ENCODE assay signal across 17 cellular contexts in genomic region chr12:80154261-80154660, GRCh38. TPM values are rescaled to one million over a fixed set of nuclear protein-coding genes. Genes with fewer than 3 reads are reported as not detected.
DNase-seq lines count a peak whose midpoint lies in the region; ATAC-seq and TF ChIP-seq lines count a peak whose summit lies in the region.
"Had no signal": no experiment of that assay in that cellular context is flagged by ENCODE, and none has a peak within 500 bp of the region (broad histone marks: within the 10 kb centered on the region; RNA-seq: fewer than 3 reads in every experiment).

No MANE protein-coding gene starts in this region.

- H3K27me3 Mint-ChIP-seq in T-helper 2 cell treated with Interferon-gamma antibody and Interleukin-4, amounts not matched to agents 5 μg/mL and 100 μg/mL, for 36 hours (ENCODE audit: low read depth) = no peaks in the 10 kb centered on the region

- no peaks in the 10 kb centered on the region for H3K36me3 ChIP-seq in tibial artery
- H3K36me3 ChIP-seq: BLaER1, prostate gland, upper lobe of right lung had no signal

- no peaks in the 10 kb centered on the region for H3K4me1 ChIP-seq in tibial artery
- H3K4me1 ChIP-seq: BLaER1, prostate gland, upper lobe of right lung had no signal

- peak overlapping the region; percentile 52 for H3K27ac Mint-ChIP-seq in T-helper 2 cell treated with Interferon-gamma antibody and Interleukin-4, amounts not matched to agents 5 μg/mL and 100 μg/mL, for 36 hours
- H3K27ac Mint-ChIP-seq: activated T-helper 17 cell treated with anti-CD3 and anti-CD28 coated beads, Interleukin-2, amount 50 U/mL, for 72 hours had no signal

- no peak for TF ChIP-seq CTCF in fibroblast of villous mesenchyme (IDR thresholded peaks at IDR 0.05; ENCODE audit: insufficient read depth, low read depth, low read length)
- TF ChIP-seq CTCF in tibial artery (IDR thresholded peaks at IDR 0.05) = no peak

- H3K4me3 Mint-ChIP-seq in T-helper 2 cell treated with Interferon-gamma antibody and Interleukin-4, amounts not matched to agents 5 μg/mL and 100 μg/mL, for 36 hours = no peak overlapping the region
- H3K4me3 Mint-ChIP-seq: activated T-helper 17 cell treated with anti-CD3 and anti-CD28 coated beads, Interleukin-2, amount 50 U/mL, for 72 hours; naive thymus-derived CD8-positive, alpha-beta T cell had no signal

- peaks cover 3% of the 10 kb centered on the region for H3K9me3 Mint-ChIP-seq in T-helper 2 cell treated with Interferon-gamma antibody and Interleukin-4, amounts not matched to agents 5 μg/mL and 100 μg/mL, for 36 hours
- H3K9me3 Mint-ChIP-seq: activated T-helper 17 cell treated with anti-CD3 and anti-CD28 coated beads, Interleukin-2, amount 50 U/mL, for 72 hours had no signal

- H3K27ac ChIP-seq in tibial artery = no peak overlapping the region
- H3K27ac ChIP-seq: BLaER1, prostate gland, upper lobe of right lung had no signal

- H3K9me3 ChIP-seq in tibial artery = no peaks in the 10 kb centered on the region
- H3K9me3 ChIP-seq: BLaER1, prostate gland, upper lobe of right lung had no signal

- no peak for DNase-seq in T-helper 2 cell treated with Interferon-gamma antibody and Interleukin-4, amounts not matched to agents 5 μg/mL and 100 μg/mL, for 36 hours (ENCODE audit: low spot score)
- DNase-seq in fibroblast of villous mesenchyme (ENCODE audit: low read depth) (peak; percentile 28), MV-4-11 (lab: John Stamatoyannopoulos, UW) (no peak), tibial artery (no peak)
- DNase-seq: amygdala; naive thymus-derived CD8-positive, alpha-beta T cell; NCI-H2081; NCI-H526 treated with DMSO at 0.1 percent for 48 hours; stimulated activated naive CD4-positive, alpha-beta T cell treated with Interleukin-2 at 50 U/mL for 16 hours; upper lobe of right lung had no signal

- intact Hi-C loops in tibial artery (cut with DNase I; ENCODE audit: low total_unique reads) = no loop called here

- H3K4me1 Mint-ChIP-seq in T-helper 2 cell treated with Interferon-gamma antibody and Interleukin-4, amounts not matched to agents 5 μg/mL and 100 μg/mL, for 36 hours (ENCODE audit: low read depth) = peaks cover 13% of the 10 kb centered on the region
- H3K4me1 Mint-ChIP-seq: activated T-helper 17 cell treated with anti-CD3 and anti-CD28 coated beads, Interleukin-2, amount 50 U/mL, for 72 hours had no signal

- H3K4me3 ChIP-seq in fibroblast of villous mesenchyme (ENCODE audit: low read depth, low read length) = no peak overlapping the region
- no peak overlapping the region for H3K4me3 ChIP-seq in tibial artery
- H3K4me3 ChIP-seq: BLaER1, prostate gland, upper lobe of right lung had no signal

- ATAC-seq in GM18868 (IDR thresholded peaks at IDR 0.05; ENCODE audit: unreplicated experiment) (peak; percentile 76), HG03442 (IDR thresholded peaks at IDR 0.05; ENCODE audit: unreplicated experiment) (peak; percentile 49), GM21360 (IDR thresholded peaks at IDR 0.05; ENCODE audit: unreplicated experiment) (no peak), GM18511 (IDR thresholded peaks at IDR 0.05; ENCODE audit: unreplicated experiment) (no peak)
- ATAC-seq: activated T-helper 17 cell treated with anti-CD3 and anti-CD28 coated beads, Interleukin-2, amount 50 U/mL, for 72 hours; naive thymus-derived CD8-positive, alpha-beta T cell; upper lobe of right lung had no signal

- no peaks in the 10 kb centered on the region for H3K27me3 ChIP-seq in tibial artery
- H3K27me3 ChIP-seq: BLaER1, upper lobe of right lung had no signal

- H3K36me3 Mint-ChIP-seq in T-helper 2 cell treated with Interferon-gamma antibody and Interleukin-4, amounts not matched to agents 5 μg/mL and 100 μg/mL, for 36 hours (ENCODE audit: low read depth) = no peaks in the 10 kb centered on the region
- H3K36me3 Mint-ChIP-seq: naive thymus-derived CD8-positive, alpha-beta T cell had no signal

RNA-seq across cellular contexts. Expression of gene OTOGL, which starts 54.9 kb away (rescaled TPM):
- under 0.01 TPM in 2 replicates for total RNA-seq in fibroblast of villous mesenchyme
- total RNA-seq: activated T-helper 17 cell treated with anti-CD3 and anti-CD28 coated beads, Interleukin-2, amount 50 U/mL, for 72 hours; naive thymus-derived CD8-positive, alpha-beta T cell had no signal

Comparison
In these comparisons a context has a peak if more than half of its experiments do, and no peak if none do; other contexts are left out.
1. ATAC-seq: peak in GM18868 (single experiment) and HG03442 (single experiment); none in GM21360 (single experiment) and GM18511 (single experiment).